Comparison of ENCODE assay signal across 1 cellular context in the genomic region with DNA sequence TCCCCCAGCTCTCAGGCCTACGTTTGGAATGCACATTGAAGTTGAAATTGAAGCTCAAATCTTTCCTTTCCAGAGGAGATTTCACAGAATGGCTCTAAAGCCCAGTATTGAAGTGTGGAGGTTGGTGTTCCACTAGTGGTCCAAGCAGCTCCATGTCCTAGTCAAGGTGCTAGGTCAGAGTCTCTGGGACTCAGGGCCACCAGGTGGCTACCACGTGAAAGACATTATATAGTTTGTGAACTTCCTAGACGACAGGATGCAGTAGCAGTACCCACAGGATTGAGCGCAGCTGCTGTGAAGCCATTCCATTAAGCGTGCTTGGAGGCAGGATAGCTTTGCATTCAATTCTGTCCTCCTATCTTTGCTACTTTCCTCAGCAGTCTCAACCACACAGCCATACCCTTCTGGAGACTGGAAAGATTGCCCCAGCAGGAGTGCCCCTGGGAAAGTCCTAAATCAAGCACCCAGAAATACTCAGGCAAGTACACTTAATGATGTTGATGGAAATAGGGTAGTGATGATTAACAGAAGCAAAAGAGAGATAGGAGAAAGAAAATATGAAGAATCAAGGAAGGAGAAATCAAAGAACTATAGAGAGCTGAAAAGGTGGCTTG.
TF ChIP-seq lines count a peak whose summit lies in the region.

No MANE protein-coding gene starts in this region.

TF ChIP-seq in HepG2, 621 proteins besides CTCF, POLR2A, EP300 and RAD21 (continues in another document):
- TF ChIP-seq, protein P1, sequence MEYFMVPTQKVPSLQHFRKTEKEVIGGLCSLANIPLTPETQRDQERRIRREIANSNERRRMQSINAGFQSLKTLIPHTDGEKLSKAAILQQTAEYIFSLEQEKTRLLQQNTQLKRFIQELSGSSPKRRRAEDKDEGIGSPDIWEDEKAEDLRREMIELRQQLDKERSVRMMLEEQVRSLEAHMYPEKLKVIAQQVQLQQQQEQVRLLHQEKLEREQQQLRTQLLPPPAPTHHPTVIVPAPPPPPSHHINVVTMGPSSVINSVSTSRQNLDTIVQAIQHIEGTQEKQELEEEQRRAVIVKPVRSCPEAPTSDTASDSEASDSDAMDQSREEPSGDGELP (IDR thresholded peaks at IDR 0.05; ENCODE audit: borderline replicate concordance, low read depth), result peak; percentile 37; the same call in 1 of the 2 replicates
- TF ChIP-seq HMGXB3 (CRISPR knock-in tag; IDR thresholded peaks at IDR 0.05; ENCODE audit: borderline replicate concordance), result no peak
- TF ChIP-seq, protein P2, sequence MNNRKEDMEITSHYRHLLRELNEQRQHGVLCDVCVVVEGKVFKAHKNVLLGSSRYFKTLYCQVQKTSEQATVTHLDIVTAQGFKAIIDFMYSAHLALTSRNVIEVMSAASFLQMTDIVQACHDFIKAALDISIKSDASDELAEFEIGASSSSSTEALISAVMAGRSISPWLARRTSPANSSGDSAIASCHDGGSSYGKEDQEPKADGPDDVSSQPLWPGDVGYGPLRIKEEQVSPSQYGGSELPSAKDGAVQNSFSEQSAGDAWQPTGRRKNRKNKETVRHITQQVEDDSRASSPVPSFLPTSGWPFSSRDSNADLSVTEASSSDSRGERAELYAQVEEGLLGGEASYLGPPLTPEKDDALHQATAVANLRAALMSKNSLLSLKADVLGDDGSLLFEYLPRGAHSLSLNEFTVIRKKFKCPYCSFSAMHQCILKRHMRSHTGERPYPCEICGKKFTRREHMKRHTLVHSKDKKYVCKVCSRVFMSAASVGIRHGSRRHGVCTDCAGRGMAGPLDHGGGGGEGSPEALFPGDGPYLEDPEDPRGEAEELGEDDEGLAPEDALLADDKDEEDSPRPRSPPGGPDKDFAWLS (CRISPR knock-in tag; IDR thresholded peaks at IDR 0.05; ENCODE audit: borderline replicate concordance), result no peak
- TF ChIP-seq BCL6 (CRISPR knock-in tag; IDR thresholded peaks at IDR 0.05), result peak; percentile 51
- TF ChIP-seq, protein P3, sequence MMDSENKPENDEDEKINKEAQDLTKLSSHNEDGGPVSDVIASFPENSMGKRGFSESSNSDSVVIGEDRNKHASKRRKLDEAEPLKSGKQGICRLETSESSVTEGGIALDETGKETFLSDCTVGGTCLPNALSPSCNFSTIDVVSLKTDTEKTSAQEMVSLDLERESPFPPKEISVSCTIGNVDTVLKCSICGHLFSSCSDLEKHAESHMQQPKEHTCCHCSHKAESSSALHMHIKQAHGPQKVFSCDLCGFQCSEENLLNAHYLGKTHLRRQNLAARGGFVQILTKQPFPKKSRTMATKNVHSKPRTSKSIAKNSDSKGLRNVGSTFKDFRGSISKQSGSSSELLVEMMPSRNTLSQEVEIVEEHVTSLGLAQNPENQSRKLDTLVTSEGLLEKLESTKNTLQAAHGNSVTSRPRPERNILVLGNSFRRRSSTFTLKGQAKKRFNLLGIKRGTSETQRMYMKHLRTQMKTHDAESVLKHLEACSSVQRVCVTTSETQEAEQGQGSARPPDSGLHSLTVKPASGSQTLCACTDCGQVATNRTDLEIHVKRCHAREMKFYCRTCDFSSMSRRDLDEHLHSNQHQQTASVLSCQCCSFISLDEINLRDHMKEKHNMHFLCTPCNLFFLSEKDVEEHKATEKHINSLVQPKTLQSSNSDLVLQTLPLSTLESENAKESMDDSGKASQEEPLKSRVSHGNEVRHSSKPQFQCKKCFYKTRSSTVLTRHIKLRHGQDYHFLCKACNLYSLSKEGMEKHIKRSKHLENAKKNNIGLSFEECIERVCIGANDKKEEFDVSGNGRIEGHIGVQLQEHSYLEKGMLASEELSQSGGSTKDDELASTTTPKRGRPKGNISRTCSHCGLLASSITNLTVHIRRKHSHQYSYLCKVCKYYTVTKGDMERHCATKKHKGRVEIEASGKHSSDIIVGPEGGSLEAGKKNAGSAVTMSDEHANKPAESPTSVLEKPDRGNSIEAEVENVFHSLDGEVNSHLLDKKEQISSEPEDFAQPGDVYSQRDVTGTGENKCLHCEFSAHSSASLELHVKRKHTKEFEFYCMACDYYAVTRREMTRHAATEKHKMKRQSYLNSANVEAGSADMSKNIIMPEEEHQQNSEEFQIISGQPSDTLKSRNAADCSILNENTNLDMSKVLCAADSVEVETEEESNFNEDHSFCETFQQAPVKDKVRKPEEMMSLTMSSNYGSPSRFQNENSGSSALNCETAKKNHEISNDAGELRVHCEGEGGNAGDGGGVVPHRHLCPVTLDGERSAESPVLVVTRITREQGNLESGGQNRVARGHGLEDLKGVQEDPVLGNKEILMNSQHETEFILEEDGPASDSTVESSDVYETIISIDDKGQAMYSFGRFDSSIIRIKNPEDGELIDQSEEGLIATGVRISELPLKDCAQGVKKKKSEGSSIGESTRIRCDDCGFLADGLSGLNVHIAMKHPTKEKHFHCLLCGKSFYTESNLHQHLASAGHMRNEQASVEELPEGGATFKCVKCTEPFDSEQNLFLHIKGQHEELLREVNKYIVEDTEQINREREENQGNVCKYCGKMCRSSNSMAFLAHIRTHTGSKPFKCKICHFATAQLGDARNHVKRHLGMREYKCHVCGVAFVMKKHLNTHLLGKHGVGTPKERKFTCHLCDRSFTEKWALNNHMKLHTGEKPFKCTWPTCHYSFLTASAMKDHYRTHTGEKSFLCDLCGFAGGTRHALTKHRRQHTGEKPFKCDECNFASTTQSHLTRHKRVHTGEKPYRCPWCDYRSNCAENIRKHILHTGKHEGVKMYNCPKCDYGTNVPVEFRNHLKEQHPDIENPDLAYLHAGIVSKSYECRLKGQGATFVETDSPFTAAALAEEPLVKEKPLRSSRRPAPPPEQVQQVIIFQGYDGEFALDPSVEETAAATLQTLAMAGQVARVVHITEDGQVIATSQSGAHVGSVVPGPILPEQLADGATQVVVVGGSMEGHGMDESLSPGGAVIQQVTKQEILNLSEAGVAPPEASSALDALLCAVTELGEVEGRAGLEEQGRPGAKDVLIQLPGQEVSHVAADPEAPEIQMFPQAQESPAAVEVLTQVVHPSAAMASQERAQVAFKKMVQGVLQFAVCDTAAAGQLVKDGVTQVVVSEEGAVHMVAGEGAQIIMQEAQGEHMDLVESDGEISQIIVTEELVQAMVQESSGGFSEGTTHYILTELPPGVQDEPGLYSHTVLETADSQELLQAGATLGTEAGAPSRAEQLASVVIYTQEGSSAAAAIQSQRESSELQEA (CRISPR knock-in tag; IDR thresholded peaks at IDR 0.05; ENCODE audit: not compliant biosample characterization), result peak; percentile 35
- TF ChIP-seq ADNP (CRISPR knock-in tag; IDR thresholded peaks at IDR 0.05), result no peak
- TF ChIP-seq MTF2 (CRISPR knock-in tag; IDR thresholded peaks at IDR 0.05; ENCODE audit: borderline replicate concordance), result 0 out of 2 replicates have a peak, but pooled peaks have one; percentile 48
- peak; percentile 64; the same call in 1 of the 2 replicates for TF ChIP-seq MLX (CRISPR knock-in tag; IDR thresholded peaks at IDR 0.05)
- TF ChIP-seq ZNF30 (CRISPR knock-in tag; IDR thresholded peaks at IDR 0.05), result 0 out of 2 replicates have a peak, but pooled peaks have one; percentile 56
- peak; percentile 54; the same call in 1 of the 2 replicates for TF ChIP-seq ELF3 (CRISPR knock-in tag; IDR thresholded peaks at IDR 0.05)
- peak; percentile 57; the same call in 1 of the 2 replicates for TF ChIP-seq HDAC1 (CRISPR knock-in tag; IDR thresholded peaks at IDR 0.05)
- 0 out of 2 replicates have a peak, but pooled peaks have one; percentile 25 for TF ChIP-seq ZMYM3 (CRISPR knock-in tag; IDR thresholded peaks at IDR 0.05)
- peak; percentile 41; the same call in 1 of the 2 replicates for TF ChIP-seq ZNF331 (CRISPR knock-in tag; IDR thresholded peaks at IDR 0.05)
- TF ChIP-seq SMAD3 (CRISPR knock-in tag; IDR thresholded peaks at IDR 0.05), result peak; percentile 23; the same call in 1 of the 2 replicates
- TF ChIP-seq HMG20A (CRISPR knock-in tag; IDR thresholded peaks at IDR 0.05; ENCODE audit: borderline replicate concordance), result peak; percentile 42; the same call in 1 of the 2 replicates
- peak; percentile 19; the same call in 1 of the 2 replicates for TF ChIP-seq RARA (CRISPR knock-in tag; IDR thresholded peaks at IDR 0.05)
- peak; percentile 36; the same call in 1 of the 2 replicates for TF ChIP-seq ZFX (CRISPR knock-in tag; IDR thresholded peaks at IDR 0.05; ENCODE audit: low read depth)
- TF ChIP-seq ZNF547 (CRISPR knock-in tag; IDR thresholded peaks at IDR 0.05), result 0 out of 2 replicates have a peak, but pooled peaks have one; percentile 36
- TF ChIP-seq ZMAT3 (CRISPR knock-in tag; conservative IDR thresholded peaks at IDR 0.05), result 0 out of 2 replicates have a peak, but pooled peaks have one; percentile 29
- TF ChIP-seq XRCC5 (optimal IDR thresholded peaks at IDR 0.05; ENCODE audit: low read length), result peak; percentile 48
- TF ChIP-seq SMC3 (IDR thresholded peaks at IDR 0.05; ENCODE audit: low read length), result peak; percentile 59
- TF ChIP-seq ZNF781 (CRISPR knock-in tag; IDR thresholded peaks at IDR 0.05; ENCODE audit: borderline replicate concordance, not compliant biosample characterization), result peak; percentile 27
- TF ChIP-seq MAX (IDR thresholded peaks at IDR 0.05), result peak; percentile 73
- peak; percentile 53; the same call in 1 of the 2 replicates for TF ChIP-seq SAP130 (CRISPR knock-in tag; IDR thresholded peaks at IDR 0.05; ENCODE audit: low read depth)
- TF ChIP-seq, protein P4, sequence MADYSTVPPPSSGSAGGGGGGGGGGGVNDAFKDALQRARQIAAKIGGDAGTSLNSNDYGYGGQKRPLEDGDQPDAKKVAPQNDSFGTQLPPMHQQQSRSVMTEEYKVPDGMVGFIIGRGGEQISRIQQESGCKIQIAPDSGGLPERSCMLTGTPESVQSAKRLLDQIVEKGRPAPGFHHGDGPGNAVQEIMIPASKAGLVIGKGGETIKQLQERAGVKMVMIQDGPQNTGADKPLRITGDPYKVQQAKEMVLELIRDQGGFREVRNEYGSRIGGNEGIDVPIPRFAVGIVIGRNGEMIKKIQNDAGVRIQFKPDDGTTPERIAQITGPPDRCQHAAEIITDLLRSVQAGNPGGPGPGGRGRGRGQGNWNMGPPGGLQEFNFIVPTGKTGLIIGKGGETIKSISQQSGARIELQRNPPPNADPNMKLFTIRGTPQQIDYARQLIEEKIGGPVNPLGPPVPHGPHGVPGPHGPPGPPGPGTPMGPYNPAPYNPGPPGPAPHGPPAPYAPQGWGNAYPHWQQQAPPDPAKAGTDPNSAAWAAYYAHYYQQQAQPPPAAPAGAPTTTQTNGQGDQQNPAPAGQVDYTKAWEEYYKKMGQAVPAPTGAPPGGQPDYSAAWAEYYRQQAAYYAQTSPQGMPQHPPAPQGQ (CRISPR knock-in tag; IDR thresholded peaks at IDR 0.05; ENCODE audit: borderline replicate concordance), result 0 out of 2 replicates have a peak, but pooled peaks have one; percentile 30
- 0 out of 2 replicates have a peak, but pooled peaks have one; percentile 35 for TF ChIP-seq RBAK (CRISPR knock-in tag; IDR thresholded peaks at IDR 0.05)
- 0 out of 2 replicates have a peak, but pooled peaks have one; percentile 69 for TF ChIP-seq ZNF44 (CRISPR knock-in tag; IDR thresholded peaks at IDR 0.05)
- TF ChIP-seq, protein P5, sequence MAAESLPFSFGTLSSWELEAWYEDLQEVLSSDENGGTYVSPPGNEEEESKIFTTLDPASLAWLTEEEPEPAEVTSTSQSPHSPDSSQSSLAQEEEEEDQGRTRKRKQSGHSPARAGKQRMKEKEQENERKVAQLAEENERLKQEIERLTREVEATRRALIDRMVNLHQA (CRISPR knock-in tag; IDR thresholded peaks at IDR 0.05), result no peak
- no peak for TF ChIP-seq NR2F6 (IDR thresholded peaks at IDR 0.05)
- TF ChIP-seq NR2F6 (CRISPR knock-in tag; IDR thresholded peaks at IDR 0.05), result 0 out of 2 replicates have a peak, but pooled peaks have one; percentile 10
- TF ChIP-seq ZMYM4 (CRISPR knock-in tag; IDR thresholded peaks at IDR 0.05), result peak; percentile 50; the same call in 1 of the 2 replicates
- TF ChIP-seq IKZF4 (CRISPR knock-in tag; IDR thresholded peaks at IDR 0.05; ENCODE audit: borderline replicate concordance, low read depth, not compliant biosample characterization), result peak; percentile 44
- no peak for TF ChIP-seq ZNF260 (CRISPR knock-in tag; IDR thresholded peaks at IDR 0.05; ENCODE audit: borderline replicate concordance, low read depth)
- peak; percentile 18; the same call in 1 of the 2 replicates for TF ChIP-seq ETV5 (CRISPR knock-in tag; IDR thresholded peaks at IDR 0.05; ENCODE audit: borderline replicate concordance)
- 0 out of 2 replicates have a peak, but pooled peaks have one; percentile 15 for TF ChIP-seq ZNF614 (CRISPR knock-in tag; IDR thresholded peaks at IDR 0.05; ENCODE audit: borderline replicate concordance)
- no peak for TF ChIP-seq LCORL (IDR thresholded peaks at IDR 0.05)
- peak; percentile 55; the same call in 1 of the 2 replicates for TF ChIP-seq LCORL (CRISPR knock-in tag; IDR thresholded peaks at IDR 0.05)
- peak; percentile 43; the same call in 1 of the 2 replicates for TF ChIP-seq PITX1 (CRISPR knock-in tag; IDR thresholded peaks at IDR 0.05)
- TF ChIP-seq FOXC1 (CRISPR knock-in tag; IDR thresholded peaks at IDR 0.05; ENCODE audit: borderline replicate concordance), result peak; percentile 41; the same call in 1 of the 2 replicates
- TF ChIP-seq SMAD9 (CRISPR knock-in tag; IDR thresholded peaks at IDR 0.05), result 0 out of 2 replicates have a peak, but pooled peaks have one; percentile 38
